ENCODE assay signal across 8 cellular contexts in the genomic region with DNA sequence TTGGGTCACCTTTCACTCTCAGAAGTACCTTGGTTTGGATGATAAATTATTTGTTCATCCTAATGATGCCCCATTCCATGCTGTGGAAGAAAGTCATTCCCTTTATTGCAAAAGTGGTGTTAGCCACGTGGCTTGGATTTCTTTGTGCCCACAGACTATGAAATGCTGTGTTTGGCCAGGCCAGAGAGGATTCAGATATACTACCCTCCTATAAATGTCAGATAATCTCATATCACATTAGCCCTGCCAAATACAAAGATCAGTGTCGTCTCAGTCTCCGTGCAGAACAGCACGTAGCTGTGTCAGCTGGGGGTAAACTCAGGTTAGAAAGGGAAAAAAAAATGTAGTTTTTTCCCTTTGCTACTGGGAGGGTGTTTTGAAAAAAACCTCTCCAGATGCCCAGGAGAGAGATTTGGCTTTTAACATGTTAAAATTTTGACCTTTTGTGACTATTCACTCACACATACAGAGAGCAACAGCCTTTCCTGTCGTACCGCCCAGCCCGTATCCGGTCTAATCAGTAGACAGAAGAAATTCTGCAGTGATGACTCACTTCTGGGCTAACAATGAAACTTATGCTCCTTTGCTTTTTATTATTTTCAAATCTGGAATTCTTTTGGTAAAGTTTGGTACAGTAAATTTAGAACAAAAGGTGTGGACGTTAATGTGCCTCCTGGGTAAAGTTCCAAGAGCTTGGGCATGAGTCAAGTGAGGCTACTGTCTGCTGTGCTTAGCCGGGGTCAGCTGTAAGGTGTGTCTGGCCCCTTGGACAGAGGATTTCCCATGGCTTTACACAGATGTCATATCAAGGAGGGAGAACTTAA. TPM values are rescaled to one million over a fixed set of nuclear protein-coding genes. Genes with fewer than 3 reads are reported as not detected.
DNase-seq lines count a peak whose midpoint lies in the region; ATAC-seq, FAIRE-seq and TF ChIP-seq lines count a peak whose summit lies in the region.

No MANE protein-coding gene starts in this region.

- DNase-seq in activated naive CD4-positive, alpha-beta T cell treated with anti-CD3 and anti-CD28 coated beads for 36 hours = peak; percentile 7
- no peak for DNase-seq in activated naive CD4-positive, alpha-beta T cell treated with Interleukin-2 at 50 U/mL for 16 hours
- DNase-seq in HuH-7 (ENCODE audit: low spot score) (peak; percentile 14), bronchial epithelial cell (ENCODE audit: low read depth) (peak; percentile 88), left lobe of liver (ENCODE audit: low spot score) (no peak), upper lobe of right lung (no peak), AML-193 (lab: John Stamatoyannopoulos, UW) (no peak), CD14-positive monocyte (ENCODE audit: low spot score) (no peak)

- H3K36me3 ChIP-seq in bronchial epithelial cell (ENCODE audit: control insufficient read depth, insufficient read depth, low read length) (no peaks in the 10 kb centered on the region), upper lobe of right lung (no peaks in the 10 kb centered on the region)

- intact Hi-C loops in activated naive CD4-positive, alpha-beta T cell treated with anti-CD3 and anti-CD28 coated beads for 36 hours (cut with micrococcal nuclease) = no loop called here
- intact Hi-C loops in upper lobe of right lung (cut with DNase I) = no loop called here
- intact Hi-C loops in CD14-positive monocyte (cut with micrococcal nuclease) = no loop called here

- peaks cover 15% of the 10 kb centered on the region for H3K27me3 Mint-ChIP-seq in activated naive CD4-positive, alpha-beta T cell treated with anti-CD3 and anti-CD28 coated beads for 36 hours (ENCODE audit: low read depth)
- H3K27me3 Mint-ChIP-seq in CD14-positive monocyte (ENCODE audit: low read depth in 3 of 3) = peaks cover 0 to 5% (median 0%) of the 10 kb centered on the region in 3 donors

- no peaks in the 10 kb centered on the region for H3K9me3 ChIP-seq in upper lobe of right lung

- H3K9me3 Mint-ChIP-seq in activated naive CD4-positive, alpha-beta T cell treated with anti-CD3 and anti-CD28 coated beads for 36 hours = no peaks in the 10 kb centered on the region
- H3K9me3 Mint-ChIP-seq in CD14-positive monocyte = peaks cover 0 to 2% (median 0%) of the 10 kb centered on the region in 7 donors

- H3K4me3 Mint-ChIP-seq in activated naive CD4-positive, alpha-beta T cell treated with anti-CD3 and anti-CD28 coated beads for 36 hours = no peak overlapping the region
- H3K4me3 Mint-ChIP-seq in CD14-positive monocyte = no peak overlapping the region

- H3K27me3 ChIP-seq in bronchial epithelial cell (ENCODE audit: control insufficient read depth, insufficient read depth, low read length) (no peaks in the 10 kb centered on the region), upper lobe of right lung (no peaks in the 10 kb centered on the region)

- H3K27ac Mint-ChIP-seq in activated naive CD4-positive, alpha-beta T cell treated with anti-CD3 and anti-CD28 coated beads for 36 hours = no peak overlapping the region
- no peak overlapping the region for H3K27ac Mint-ChIP-seq in CD14-positive monocyte

- CTCF ChIA-PET in activated naive CD4-positive, alpha-beta T cell treated with anti-CD3 and anti-CD28 coated beads for 36 hours (lab: Charles Lee) = no interaction called here

- TF ChIP-seq CTCF in bronchial epithelial cell (IDR thresholded peaks at IDR 0.05; ENCODE audit: insufficient read depth, low read length, severe bottlenecking) (no peak), upper lobe of right lung (IDR thresholded peaks at IDR 0.05) (no peak), CD14-positive monocyte (IDR thresholded peaks at IDR 0.05) (no peak)

- peaks cover 17% of the 10 kb centered on the region for H3K4me1 ChIP-seq in upper lobe of right lung

- H3K36me3 Mint-ChIP-seq in activated naive CD4-positive, alpha-beta T cell treated with anti-CD3 and anti-CD28 coated beads for 36 hours (ENCODE audit: low read depth) = no peaks in the 10 kb centered on the region
- no peaks in the 10 kb centered on the region for H3K36me3 Mint-ChIP-seq in CD14-positive monocyte

- H3K27ac ChIP-seq in upper lobe of right lung = no peak overlapping the region

- H3K4me3 ChIP-seq in bronchial epithelial cell (ENCODE audit: low read depth, low read length) (no peak overlapping the region), upper lobe of right lung (no peak overlapping the region)

- H3K4me1 Mint-ChIP-seq in activated naive CD4-positive, alpha-beta T cell treated with anti-CD3 and anti-CD28 coated beads for 36 hours (ENCODE audit: low read depth) = no peaks in the 10 kb centered on the region
- peaks cover 3% of the 10 kb centered on the region for H3K4me1 Mint-ChIP-seq in CD14-positive monocyte

- peak; percentile 72 for ATAC-seq in left lobe of liver
- peak; percentile 87 for ATAC-seq in upper lobe of right lung

- no peak for FAIRE-seq in bronchial epithelial cell (lab: Jason Lieb, UNC)

RNA-seq across cellular contexts. Expression of a gene that starts 8.5 kb away (rescaled TPM):
- total RNA-seq in activated naive CD4-positive, alpha-beta T cell treated with anti-CD3 and anti-CD28 coated beads for 36 hours = not detected
- total RNA-seq in bronchial epithelial cell (0.38 and 0.53 TPM in 2 replicates), left lobe of liver (14.6 TPM), upper lobe of right lung (196 TPM)
- polyA plus RNA-seq in CD14-positive monocyte = not detected

Comparison
In these comparisons a context has a peak if more than half of its experiments do, and no peak if none do; other contexts are left out.
1. DNase-seq: peak in activated naive CD4-positive, alpha-beta T cell treated with anti-CD3 and anti-CD28 coated beads for 36 hours (single experiment), HuH-7 (single experiment) and bronchial epithelial cell (single experiment); none in activated naive CD4-positive, alpha-beta T cell treated with Interleukin-2 at 50 U/mL for 16 hours (single experiment), left lobe of liver (single experiment), upper lobe of right lung (single experiment), AML-193 (0 of 2) and CD14-positive monocyte (single experiment).
2. RNA of a gene that starts 8.5 kb away (total RNA-seq): 196 TPM in upper lobe of right lung (single experiment); 14.6 TPM in left lobe of liver (single experiment), 0.38 to 0.53 TPM in bronchial epithelial cell and not detected in activated naive CD4-positive, alpha-beta T cell treated with anti-CD3 and anti-CD28 coated beads for 36 hours; every median in the first group is over 10 times any median in the second.